In the genomic region with DNA sequence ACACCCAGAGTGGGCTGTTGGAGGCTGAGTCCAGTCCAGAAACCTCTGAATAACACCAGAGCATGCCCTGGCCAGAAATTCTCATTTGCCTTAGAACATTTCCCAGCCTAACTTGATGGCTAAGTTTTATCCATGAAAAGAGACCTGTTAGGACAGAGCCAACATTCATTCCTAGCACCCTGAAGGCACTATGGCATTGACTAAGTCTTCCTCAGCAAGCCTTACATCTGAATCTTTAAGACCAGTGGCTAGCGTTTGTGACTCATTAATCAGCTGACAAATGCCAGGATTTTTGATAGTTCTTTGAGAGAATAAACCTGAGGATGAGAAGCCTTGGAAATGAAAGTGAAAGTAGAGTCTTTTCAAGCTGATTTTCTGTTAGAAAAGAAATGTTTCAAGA, we compare ENCODE assay signal across 10 cellular contexts.
DNase-seq lines count a peak whose midpoint lies in the region; ATAC-seq and TF ChIP-seq lines count a peak whose summit lies in the region.
"Had no signal": no experiment of that assay in that cellular context is flagged by ENCODE, and none has a peak within 500 bp of the region (broad histone marks: within the 10 kb centered on the region; RNA-seq: fewer than 3 reads in every experiment).

No MANE protein-coding gene starts in this region.

- peak overlapping the region; percentile 33 for H2AFZ ChIP-seq in SK-N-SH (ENCODE audit: low read depth)

- no peaks in the 10 kb centered on the region for H3K79me2 ChIP-seq in SK-N-SH (ENCODE audit: insufficient read depth)

- CTCF ChIA-PET in SK-N-SH (lab: Yijun Ruan, JAX), result no interaction called here

- H3K27ac ChIP-seq in left ventricle myocardium inferior (replicated peaks) (no peak overlapping the region), heart right ventricle (no peak overlapping the region), SK-N-SH (ENCODE audit: low read depth in 2 of 2, low read length in 1 of 2) (peak overlapping the region in 1 of 2 experiments; percentile 14; a peak in 1 of 4 replicates)

- H3K36me3 ChIP-seq in left ventricle myocardium inferior (no peaks in the 10 kb centered on the region), heart right ventricle (no peaks in the 10 kb centered on the region), SK-N-SH (replicated peaks in 1 of 2; ENCODE audit: control insufficient read depth in 1 of 2, insufficient read depth in 2 of 2, low read length in 1 of 2) (peaks cover 0 to 5% of the 10 kb centered on the region in 2 experiments), mucosa of descending colon (ENCODE audit: low read depth) (no peaks in the 10 kb centered on the region)

- H3K4me1 ChIP-seq in left ventricle myocardium inferior (no peaks in the 10 kb centered on the region), heart right ventricle (no peaks in the 10 kb centered on the region), SK-N-SH (ENCODE audit: control insufficient read depth in 1 of 2, insufficient read depth in 2 of 2, low read depth in 1 of 2, low read length in 1 of 2) (no peaks in the 10 kb centered on the region), mucosa of descending colon (ENCODE audit: low read depth) (no peaks in the 10 kb centered on the region)

- H3F3A ChIP-seq in SK-N-SH (replicated peaks; ENCODE audit: insufficient read depth), result no peaks in the 10 kb centered on the region

- DNase-seq in left ventricle myocardium inferior (no peak), heart right ventricle (no peak), SK-N-SH (no peak), fibroblast of pulmonary artery (ENCODE audit: low read depth) (peak; percentile 67), NCI-H2227 treated with DMSO at 0.1 percent for 48 hours (lab: John Stamatoyannopoulos, UW) (no peak), mucosa of descending colon (no peak), DMS114 treated with DMSO at 0.1 percent for 48 hours (lab: John Stamatoyannopoulos, UW; ENCODE audit: unreplicated experiment) (no peak)
- DNase-seq: NCI-H446; stimulated activated CD4-positive, alpha-beta T cell treated with anti-CD3 and anti-CD28 coated beads, Interleukin-4, amount 100 ng/mL, for 4 hours had no signal

- TF ChIP-seq RAD21 in SK-N-SH (IDR thresholded peaks at IDR 0.05; ENCODE audit: low read length), result no peak

- TF ChIP-seq EP300 in SK-N-SH (IDR thresholded peaks at IDR 0.05; ENCODE audit: borderline replicate concordance in 1 of 2, low read depth in 1 of 2, low read length in 1 of 2), result no peak

- TF ChIP-seq CTCF in left ventricle myocardium inferior (IDR thresholded peaks at IDR 0.05; ENCODE audit: borderline replicate concordance), result no peak
- TF ChIP-seq CTCF in heart right ventricle (IDR thresholded peaks at IDR 0.05), result no peak
- TF ChIP-seq CTCF in SK-N-SH (IDR thresholded peaks at IDR 0.05), result no peak
- TF ChIP-seq CTCF in fibroblast of pulmonary artery (IDR thresholded peaks at IDR 0.05; ENCODE audit: low read length, missing control alignments), result no peak
- TF ChIP-seq CTCF in mucosa of descending colon (IDR thresholded peaks at IDR 0.05), result no peak

- WGBS in heart right ventricle, 2 donors, result 35 to 59% methylated on average over 1 of the region's 1 CpG
- WGBS in SK-N-SH (ENCODE audit: low lambda C conversion rate), result 36% methylated on average over 1 of the region's 1 CpG

- POLR2A ChIA-PET in SK-N-SH (lab: Yijun Ruan, JAX), result no interaction called here

- H3K9ac ChIP-seq in SK-N-SH, result no peak overlapping the region

- intact Hi-C loops in left ventricle myocardium inferior (cut with micrococcal nuclease) (no loop called here), heart right ventricle (cut with DNase I) (loop anchor here in 3 of 10 donors (10.0 kb wide), 3 partner anchors 175 to 1235 kb away; partner anchors contain the start of gene ALCAM (in 1 of the 3)), mucosa of descending colon (cut with DNase I, micrococcal nuclease) (no loop called here)

- H3K4me2 ChIP-seq in SK-N-SH, result no peak overlapping the region

- H3K9me2 ChIP-seq in SK-N-SH, result no peaks in the 10 kb centered on the region

- no peaks in the 10 kb centered on the region for H4K20me1 ChIP-seq in SK-N-SH (ENCODE audit: insufficient read depth)

- peaks cover 69% of the 10 kb centered on the region for H3K9me3 ChIP-seq in left ventricle myocardium inferior (replicated peaks)
- peaks cover 0 to 94% (median 30%) of the 10 kb centered on the region in 11 donors for H3K9me3 ChIP-seq in heart right ventricle
- peaks cover 24% of the 10 kb centered on the region for H3K9me3 ChIP-seq in SK-N-SH
- H3K9me3 ChIP-seq in mucosa of descending colon, result peaks cover 50% of the 10 kb centered on the region

- H3K27me3 ChIP-seq in left ventricle myocardium inferior (ENCODE audit: low read depth) (no peaks in the 10 kb centered on the region), heart right ventricle (no peaks in the 10 kb centered on the region), SK-N-SH (ENCODE audit: insufficient read depth) (no peaks in the 10 kb centered on the region)

- H3K4me3 ChIP-seq in left ventricle myocardium inferior (peak overlapping the region; percentile 15), heart right ventricle (peak overlapping the region in 2 of 10 donors; percentile 20 to 33), SK-N-SH (ENCODE audit: low read depth in 2 of 2, low read length in 1 of 2) (no peak overlapping the region), fibroblast of pulmonary artery (replicated peaks; ENCODE audit: low read depth, low read length) (peak overlapping the region; percentile 35), mucosa of descending colon (no peak overlapping the region)

- ATAC-seq in heart right ventricle, result no peak
- no peak for ATAC-seq in mucosa of descending colon
- ATAC-seq in GM19035 (IDR thresholded peaks at IDR 0.05; ENCODE audit: unreplicated experiment), result no peak

TF ChIP-seq in SK-N-SH, 30 proteins besides CTCF, POLR2A, EP300 and RAD21:
- TF ChIP-seq, protein P1, sequence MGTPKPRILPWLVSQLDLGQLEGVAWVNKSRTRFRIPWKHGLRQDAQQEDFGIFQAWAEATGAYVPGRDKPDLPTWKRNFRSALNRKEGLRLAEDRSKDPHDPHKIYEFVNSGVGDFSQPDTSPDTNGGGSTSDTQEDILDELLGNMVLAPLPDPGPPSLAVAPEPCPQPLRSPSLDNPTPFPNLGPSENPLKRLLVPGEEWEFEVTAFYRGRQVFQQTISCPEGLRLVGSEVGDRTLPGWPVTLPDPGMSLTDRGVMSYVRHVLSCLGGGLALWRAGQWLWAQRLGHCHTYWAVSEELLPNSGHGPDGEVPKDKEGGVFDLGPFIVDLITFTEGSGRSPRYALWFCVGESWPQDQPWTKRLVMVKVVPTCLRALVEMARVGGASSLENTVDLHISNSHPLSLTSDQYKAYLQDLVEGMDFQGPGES (IDR thresholded peaks at IDR 0.05; ENCODE audit: low read depth, low read length), result no peak
- TF ChIP-seq MAX (IDR thresholded peaks at IDR 0.05; ENCODE audit: low read depth) (no peak), GATA2 (CRISPR knock-in tag; IDR thresholded peaks at IDR 0.05) (no peak), SMC3 (IDR thresholded peaks at IDR 0.05; ENCODE audit: low read depth, low read length) (no peak), SIN3A (IDR thresholded peaks at IDR 0.05; ENCODE audit: borderline replicate concordance, low read depth, low read length) (no peak), TAF1 (IDR thresholded peaks at IDR 0.05; ENCODE audit: borderline replicate concordance, low read depth, low read length) (no peak), MEF2A (IDR thresholded peaks at IDR 0.05; ENCODE audit: borderline replicate concordance, low read depth) (no peak)

Comparison
In these comparisons a context has a peak if more than half of its experiments do, and no peak if none do; other contexts are left out.
1. H3K4me3 ChIP-seq: peak in left ventricle myocardium inferior (single experiment) and fibroblast of pulmonary artery (single experiment); none in SK-N-SH (0 of 2) and mucosa of descending colon (single experiment).